Comparison of ENCODE assay signal across 18 cellular contexts in genomic region chr11:73640567-73640966, GRCh38. TPM values are rescaled to one million over a fixed set of nuclear protein-coding genes. Genes with fewer than 3 reads are reported as not detected.
DNase-seq lines count a peak whose midpoint lies in the region; ATAC-seq and TF ChIP-seq lines count a peak whose summit lies in the region.
"Had no signal": no experiment of that assay in that cellular context is flagged by ENCODE, and none has a peak within 500 bp of the region (broad histone marks: within the 10 kb centered on the region; RNA-seq: fewer than 3 reads in every experiment).

No MANE protein-coding gene starts in this region.

- no peak overlapping the region for H3K4me3 ChIP-seq in naive thymus-derived CD4-positive, alpha-beta T cell (ENCODE audit: low read length)
- H3K4me3 ChIP-seq in upper lobe of right lung (no peak overlapping the region), uterus (no peak overlapping the region)
- no peak overlapping the region for H3K4me3 ChIP-seq in effector memory CD4-positive, alpha-beta T cell (ENCODE audit: insufficient read depth, low read depth, low read length, poor library complexity, severe bottlenecking)
- H3K4me3 ChIP-seq: A549 had no signal

- no peak overlapping the region for H3K4me3 Mint-ChIP-seq in activated CD4-positive, alpha-beta T cell treated with anti-CD3 and anti-CD28 coated beads for 36 hours
- H3K4me3 Mint-ChIP-seq in CD4-positive, alpha-beta T cell: peak overlapping the region; percentile 5
- H3K4me3 Mint-ChIP-seq in naive thymus-derived CD4-positive, alpha-beta T cell: peak overlapping the region in 7 of 10 donors; percentile 1 to 61 (median 32)
- H3K4me3 Mint-ChIP-seq: CD4-positive, alpha-beta memory T cell; H9; IgD-negative memory B cell had no signal

- H3K27me3 ChIP-seq in CD4-positive, alpha-beta T cell (ENCODE audit: control insufficient read depth, insufficient read depth, low read length): no peaks in the 10 kb centered on the region
- no peaks in the 10 kb centered on the region for H3K27me3 ChIP-seq in naive thymus-derived CD4-positive, alpha-beta T cell (ENCODE audit: control insufficient read depth in 2 of 2, insufficient read depth in 2 of 2, low read length in 2 of 2)
- H3K27me3 ChIP-seq in upper lobe of right lung (no peaks in the 10 kb centered on the region), uterus (no peaks in the 10 kb centered on the region)
- no peaks in the 10 kb centered on the region for H3K27me3 ChIP-seq in effector memory CD4-positive, alpha-beta T cell (replicated peaks; ENCODE audit: control insufficient read depth, insufficient read depth, low read length, poor library complexity, severe bottlenecking)

- H3K27ac ChIP-seq in CD4-positive, alpha-beta T cell (ENCODE audit: low read depth, low read length): no peak overlapping the region
- H3K27ac ChIP-seq in naive thymus-derived CD4-positive, alpha-beta T cell (ENCODE audit: low read depth, low read length): peak overlapping the region; percentile 61
- H3K27ac ChIP-seq in upper lobe of right lung: no peak overlapping the region
- H3K27ac ChIP-seq in effector memory CD4-positive, alpha-beta T cell (ENCODE audit: insufficient read depth, low read length, poor library complexity, severe bottlenecking): no peak overlapping the region
- H3K27ac ChIP-seq in uterus: no peak overlapping the region
- H3K27ac ChIP-seq: 22Rv1, A549, C4-2B had no signal

- intact Hi-C loops in activated CD4-positive, alpha-beta T cell treated with anti-CD3 and anti-CD28 coated beads for 36 hours (cut with DNase I, micrococcal nuclease): no loop called here
- intact Hi-C loops in CD4-positive, alpha-beta T cell (cut with DNase I, micrococcal nuclease): loop anchor here in 1 of 2 experiments (10.0 kb wide), 1 partner anchor 1416 kb away; the partner anchor contains the start of gene INPPL1
- intact Hi-C loops in naive thymus-derived CD4-positive, alpha-beta T cell (cut with micrococcal nuclease): no loop called here
- intact Hi-C loops in upper lobe of right lung (cut with DNase I) (no loop called here), uterus (cut with DNase I; ENCODE audit: low total_unique reads) (no loop called here)

- no peaks in the 10 kb centered on the region for H3K27me3 Mint-ChIP-seq in activated CD4-positive, alpha-beta T cell treated with anti-CD3 and anti-CD28 coated beads for 36 hours
- no peaks in the 10 kb centered on the region for H3K27me3 Mint-ChIP-seq in CD4-positive, alpha-beta T cell
- peaks cover 0 to 5% (median 0%) of the 10 kb centered on the region in 5 donors for H3K27me3 Mint-ChIP-seq in naive thymus-derived CD4-positive, alpha-beta T cell
- H3K27me3 Mint-ChIP-seq: IgD-negative memory B cell had no signal

- DNase-seq in activated CD4-positive, alpha-beta T cell treated with anti-CD3 and anti-CD28 coated beads for 36 hours: no peak
- DNase-seq in activated CD4-positive, alpha-beta T cell treated with anti-CD3 and anti-CD28 coated beads for 1 hour: no peak
- no peak for DNase-seq in CD4-positive, alpha-beta T cell
- DNase-seq in naive thymus-derived CD4-positive, alpha-beta T cell: peak in 4 of 9 donors; percentile 16 to 31 (median 20)
- DNase-seq in upper lobe of right lung (no peak), uterus (no peak)
- DNase-seq in effector memory CD4-positive, alpha-beta T cell: no peak
- DNase-seq: AML-193; Calu3; CD4-positive, alpha-beta memory T cell; DMS79 treated with DMSO at 0.1 percent for 48 hours; GF-D8; GOT3; H9 had no signal

- no peaks in the 10 kb centered on the region for H3K9me3 ChIP-seq in CD4-positive, alpha-beta T cell (ENCODE audit: control insufficient read depth, low read length)
- H3K9me3 ChIP-seq in naive thymus-derived CD4-positive, alpha-beta T cell (ENCODE audit: control insufficient read depth in 2 of 3, low read length in 3 of 3): no peaks in the 10 kb centered on the region
- H3K9me3 ChIP-seq in upper lobe of right lung (no peaks in the 10 kb centered on the region), uterus (no peaks in the 10 kb centered on the region)
- no peaks in the 10 kb centered on the region for H3K9me3 ChIP-seq in effector memory CD4-positive, alpha-beta T cell (ENCODE audit: control insufficient read depth, low read length)
- H3K9me3 ChIP-seq: A549 had no signal

- POLR2A ChIA-PET in activated CD4-positive, alpha-beta T cell treated with anti-CD3 and anti-CD28 coated beads for 36 hours (lab: Charles Lee): no interaction called here
- POLR2A ChIA-PET in CD4-positive, alpha-beta T cell (lab: Charles Lee): interaction anchor here (1.9 kb wide), 1 partner anchor 15 kb away, joined by 8 read pairs; no protein-coding TSS in a partner anchor
- POLR2A ChIA-PET in naive thymus-derived CD4-positive, alpha-beta T cell (lab: Charles Lee): no interaction called here

- ATAC-seq in activated CD4-positive, alpha-beta T cell treated with anti-CD3 and anti-CD28 coated beads for 36 hours: peak; percentile 30
- ATAC-seq in CD4-positive, alpha-beta T cell (ENCODE audit: poor library complexity): peak; percentile 24
- ATAC-seq in naive thymus-derived CD4-positive, alpha-beta T cell: peak; percentile 42
- peak; percentile 46 for ATAC-seq in upper lobe of right lung
- ATAC-seq: A549 had no signal

- H3K9me3 Mint-ChIP-seq in activated CD4-positive, alpha-beta T cell treated with anti-CD3 and anti-CD28 coated beads for 36 hours (ENCODE audit: low read depth): no peaks in the 10 kb centered on the region
- H3K9me3 Mint-ChIP-seq in CD4-positive, alpha-beta T cell: no peaks in the 10 kb centered on the region
- peaks cover 0 to 2% (median 0%) of the 10 kb centered on the region in 11 donors for H3K9me3 Mint-ChIP-seq in naive thymus-derived CD4-positive, alpha-beta T cell
- H3K9me3 Mint-ChIP-seq: CD4-positive, alpha-beta memory T cell; H9; IgD-negative memory B cell had no signal

- H3K36me3 ChIP-seq in naive thymus-derived CD4-positive, alpha-beta T cell (ENCODE audit: control insufficient read depth in 2 of 3, insufficient read depth in 3 of 3, low read length in 3 of 3): no peaks in the 10 kb centered on the region
- H3K36me3 ChIP-seq in upper lobe of right lung: no peaks in the 10 kb centered on the region
- no peaks in the 10 kb centered on the region for H3K36me3 ChIP-seq in effector memory CD4-positive, alpha-beta T cell (ENCODE audit: control insufficient read depth, insufficient read depth, low read length)
- no peaks in the 10 kb centered on the region for H3K36me3 ChIP-seq in uterus

- H3K4me1 Mint-ChIP-seq in activated CD4-positive, alpha-beta T cell treated with anti-CD3 and anti-CD28 coated beads for 36 hours: peaks cover 10% of the 10 kb centered on the region
- H3K4me1 Mint-ChIP-seq in CD4-positive, alpha-beta T cell (ENCODE audit: low read depth): peaks cover 12% of the 10 kb centered on the region
- H3K4me1 Mint-ChIP-seq in naive thymus-derived CD4-positive, alpha-beta T cell: peaks cover 6 to 24% (median 15%) of the 10 kb centered on the region in 7 donors

- TF ChIP-seq POLR2A in uterus (IDR thresholded peaks at IDR 0.05): no peak

- H3K27ac Mint-ChIP-seq in activated CD4-positive, alpha-beta T cell treated with anti-CD3 and anti-CD28 coated beads for 36 hours: peak overlapping the region; percentile 27
- H3K27ac Mint-ChIP-seq in CD4-positive, alpha-beta T cell: peak overlapping the region; percentile 74
- peak overlapping the region in 8 of 9 donors; percentile 61 to 91 (median 79) for H3K27ac Mint-ChIP-seq in naive thymus-derived CD4-positive, alpha-beta T cell
- H3K27ac Mint-ChIP-seq: H9, IgD-negative memory B cell had no signal

- CTCF ChIA-PET in activated CD4-positive, alpha-beta T cell treated with anti-CD3 and anti-CD28 coated beads for 36 hours (lab: Charles Lee): interaction anchor here (0.7 to 3.4 kb wide), 6 partner anchors 14 to 289 kb away, joined by 3 to 18 read pairs (median 3); no protein-coding TSS in a partner anchor
- CTCF ChIA-PET in CD4-positive, alpha-beta T cell (lab: Charles Lee): interaction anchor here (1.6 kb wide), 1 partner anchor 15 kb away, joined by 10 read pairs; no protein-coding TSS in a partner anchor
- CTCF ChIA-PET in naive thymus-derived CD4-positive, alpha-beta T cell (lab: Charles Lee): interaction anchor here (1.0 to 1.9 kb wide), 3 partner anchors 10 to 20 kb away, joined by 4 to 13 read pairs (median 5); no protein-coding TSS in a partner anchor

- no peak for TF ChIP-seq CTCF in CD4-positive, alpha-beta T cell (IDR thresholded peaks at IDR 0.05)
- TF ChIP-seq CTCF in upper lobe of right lung (IDR thresholded peaks at IDR 0.05): no peak
- TF ChIP-seq CTCF in uterus (IDR thresholded peaks at IDR 0.05): no peak

- H3K36me3 Mint-ChIP-seq in activated CD4-positive, alpha-beta T cell treated with anti-CD3 and anti-CD28 coated beads for 36 hours (ENCODE audit: low read depth): no peaks in the 10 kb centered on the region
- no peaks in the 10 kb centered on the region for H3K36me3 Mint-ChIP-seq in CD4-positive, alpha-beta T cell (ENCODE audit: low read depth)
- peaks cover 0 to 3% (median 0%) of the 10 kb centered on the region in 5 donors for H3K36me3 Mint-ChIP-seq in naive thymus-derived CD4-positive, alpha-beta T cell
- H3K36me3 Mint-ChIP-seq: CD4-positive, alpha-beta memory T cell; IgD-negative memory B cell had no signal

- peaks cover 0 to 16% of the 10 kb centered on the region in 2 donors for H3K4me1 ChIP-seq in naive thymus-derived CD4-positive, alpha-beta T cell (ENCODE audit: control insufficient read depth in 2 of 2, insufficient read depth in 2 of 2, low read length in 2 of 2)
- H3K4me1 ChIP-seq in upper lobe of right lung (no peaks in the 10 kb centered on the region), uterus (no peaks in the 10 kb centered on the region)
- H3K4me1 ChIP-seq in effector memory CD4-positive, alpha-beta T cell (ENCODE audit: control insufficient read depth, insufficient read depth, low read length, poor library complexity, severe bottlenecking): no peaks in the 10 kb centered on the region
- H3K4me1 ChIP-seq: A549 had no signal

RNA-seq across cellular contexts. Expression of gene PLEKHB1, which starts 5.8 kb away (rescaled TPM):
- 10 to 100 TPM; 10.6 to 16.2 TPM for total RNA-seq in activated CD4-positive, alpha-beta T cell treated with anti-CD3 and anti-CD28 coated beads for 36 hours
- total RNA-seq in CD4-positive, alpha-beta T cell: 10 to 100 TPM; 30.8 to 34.6 TPM
- total RNA-seq in naive thymus-derived CD4-positive, alpha-beta T cell: 10 to 100 TPM in 4 of 5 experiments, 1 to 10 TPM in 1; 3.2 to 92.9 (median 67.7) TPM
- 100 to 1,000 TPM; 157 to 172 TPM for polyA plus RNA-seq in naive thymus-derived CD4-positive, alpha-beta T cell
- total RNA-seq in upper lobe of right lung: 30.5 TPM
- 1 to 10 TPM in 3 of 4 donors, not detected in 1; 5.6 to 7.5 (median 6.9) TPM for total RNA-seq in uterus

RNA-seq across cellular contexts. Expression of gene FAM168A, which starts 42.7 kb away (rescaled TPM):
- 10 to 100 TPM; 12.7 to 17.5 TPM for total RNA-seq in activated CD4-positive, alpha-beta T cell treated with anti-CD3 and anti-CD28 coated beads for 36 hours
- total RNA-seq in CD4-positive, alpha-beta T cell: 10 to 100 TPM; 17.9 to 19.4 TPM
- total RNA-seq in naive thymus-derived CD4-positive, alpha-beta T cell: 10 to 100 TPM; 18.4 to 33.0 (median 25.2) TPM
- polyA plus RNA-seq in naive thymus-derived CD4-positive, alpha-beta T cell: 1 to 10 TPM; 3.3 to 3.7 TPM
- 30.7 TPM for total RNA-seq in upper lobe of right lung
- total RNA-seq in uterus: 10 to 100 TPM in 3 of 4 donors, 1 to 10 TPM in 1; 7.9 to 50.3 (median 25.8) TPM

Comparison
In these comparisons a context has a peak if more than half of its experiments do, and no peak if none do; other contexts are left out.
1. H3K27ac Mint-ChIP-seq: peak in every context shown above with its lines; median percentile 79 in naive thymus-derived CD4-positive, alpha-beta T cell; 74 in CD4-positive, alpha-beta T cell; 27 in activated CD4-positive, alpha-beta T cell treated with anti-CD3 and anti-CD28 coated beads for 36 hours.